In genomic region chr4:187544461-187545053, GRCh38 we compare ENCODE assay signal across 23 cellular contexts.
"Had no signal": no experiment of that assay in that cellular context is flagged by ENCODE, and none has a peak within 500 bp of the region (broad histone marks: within the 10 kb centered on the region; RNA-seq: fewer than 3 reads in every experiment).

No MANE protein-coding gene starts in this region.

- H3K27ac ChIP-seq: breast epithelium had no signal

- H3K4me3 Mint-ChIP-seq: activated CD8-positive, alpha-beta memory T cell treated with anti-CD3 and anti-CD28 coated beads, Interleukin-2, amount 10 ng/mL, durations not matched to agents 7 days and 5 days; activated naive CD4-positive, alpha-beta T cell treated with anti-CD3 and anti-CD28 coated beads, Interleukin-2, amount 50 U/mL, for 24 hours; activated T-cell treated with anti-CD3 and anti-CD28 coated beads, Interleukin-2, amount 50 U/mL, for 24 hours; activated T-helper 1 cell treated with anti-CD3 and anti-CD28 coated beads, Interleukin-12 subunit alpha, Interleukin-12 subunit beta, Interleukin-2, Interleukin-4 antibody, amounts not matched to agents 30 ng/mL and 10 ng/mL and 1 ng/mL, durations not matched to agents 14 hours and 24 hours and 36 hours; T-helper 1 cell treated with Interleukin-12 subunit alpha and Interleukin-12 subunit beta and Interleukin-4 antibody, amounts not matched to agents 30 μg/mL and 1 μg/mL, for 36 hours had no signal

- H3K4me1 ChIP-seq: breast epithelium had no signal

- H3K4me1 Mint-ChIP-seq: activated CD8-positive, alpha-beta memory T cell treated with anti-CD3 and anti-CD28 coated beads, Interleukin-2, amount 10 ng/mL, durations not matched to agents 7 days and 5 days; activated naive CD4-positive, alpha-beta T cell treated with anti-CD3 and anti-CD28 coated beads, Interleukin-2, amount 50 U/mL, for 24 hours had no signal

- H3K36me3 Mint-ChIP-seq: activated CD8-positive, alpha-beta memory T cell treated with anti-CD3 and anti-CD28 coated beads, Interleukin-2, amount 10 ng/mL, durations not matched to agents 7 days and 5 days; activated naive CD4-positive, alpha-beta T cell treated with anti-CD3 and anti-CD28 coated beads, Interleukin-2, amount 50 U/mL, for 24 hours had no signal

- H3K27me3 Mint-ChIP-seq: activated CD8-positive, alpha-beta memory T cell treated with anti-CD3 and anti-CD28 coated beads, Interleukin-2, amount 10 ng/mL, durations not matched to agents 7 days and 5 days; activated naive CD4-positive, alpha-beta T cell treated with anti-CD3 and anti-CD28 coated beads, Interleukin-2, amount 50 U/mL, for 24 hours; activated T-cell treated with anti-CD3 and anti-CD28 coated beads, Interleukin-2, amount 50 U/mL, for 24 hours had no signal

- H3K36me3 ChIP-seq: breast epithelium had no signal

- DNase-seq: activated CD4-positive, alpha-beta T cell treated with anti-CD3 and anti-CD28 coated beads for 48 hours; activated CD4-positive, alpha-beta T cell treated with anti-CD3 and anti-CD28 coated beads, Interleukin-2, amount 50 U/mL, for 48 hours; activated CD4-positive, CD25-positive, alpha-beta regulatory T cell treated with anti-CD3 and anti-CD28 coated beads, Interleukin-2, amount 50 U/mL, for 72 hours; activated CD8-positive, alpha-beta memory T cell treated with anti-CD3 and anti-CD28 coated beads, Interleukin-2, amount 10 ng/mL, durations not matched to agents 7 days and 5 days; activated effector memory CD4-positive, alpha-beta T cell treated with Interleukin-2 at 50 U/mL for 16 hours; activated naive CD4-positive, alpha-beta T cell; activated T-cell treated with anti-CD3 and anti-CD28 coated beads, Interleukin-2, amount 50 U/mL, for 24 hours; aorta; central memory CD4-positive, alpha-beta T cell; Karpas-422; NCI-H1092; NCI-H1417; NCI-H1930; NCI-H2171 treated with DMSO at 0.1 percent for 48 hours; NCI-H226; NCI-H526; NCI-H774; SHP77 treated with DMSO at 0.1 percent for 48 hours had no signal

- H3K27ac Mint-ChIP-seq: activated CD8-positive, alpha-beta memory T cell treated with anti-CD3 and anti-CD28 coated beads, Interleukin-2, amount 10 ng/mL, durations not matched to agents 7 days and 5 days; activated naive CD4-positive, alpha-beta T cell treated with anti-CD3 and anti-CD28 coated beads, Interleukin-2, amount 50 U/mL, for 24 hours; activated T-cell treated with anti-CD3 and anti-CD28 coated beads, Interleukin-2, amount 50 U/mL, for 24 hours; activated T-helper 1 cell treated with anti-CD3 and anti-CD28 coated beads, Interleukin-12 subunit alpha, Interleukin-12 subunit beta, Interleukin-2, Interleukin-4 antibody, amounts not matched to agents 30 ng/mL and 10 ng/mL and 1 ng/mL, durations not matched to agents 14 hours and 24 hours and 36 hours; T-helper 1 cell treated with Interleukin-12 subunit alpha and Interleukin-12 subunit beta and Interleukin-4 antibody, amounts not matched to agents 30 μg/mL and 1 μg/mL, for 36 hours had no signal

- ATAC-seq: activated CD8-positive, alpha-beta memory T cell treated with anti-CD3 and anti-CD28 coated beads, Interleukin-2, amount 10 ng/mL, durations not matched to agents 7 days and 5 days; K562 had no signal

- H3K4me3 ChIP-seq: breast epithelium, K562 had no signal

- H3K9me3 ChIP-seq: breast epithelium had no signal

- H3K27me3 ChIP-seq: breast epithelium had no signal
